ENCODE assay signal across 1 cellular context in genomic region chr22:35611200-35611890, GRCh38.
TF ChIP-seq lines count a peak whose summit lies in the region.

No MANE protein-coding gene starts in this region.

TF ChIP-seq in HEK293, 187 proteins besides CTCF, POLR2A, EP300 and RAD21 (continued from another document):
- no peak for TF ChIP-seq KLF17 (tag by site-specific recombination; IDR thresholded peaks at IDR 0.05)
- TF ChIP-seq ZNF561 (tag by site-specific recombination; IDR thresholded peaks at IDR 0.05; ENCODE audit: borderline replicate concordance) = no peak
- TF ChIP-seq ZBTB17 (tag by site-specific recombination; IDR thresholded peaks at IDR 0.05) = no peak
- no peak for TF ChIP-seq ZNF214 (tag by site-specific recombination; IDR thresholded peaks at IDR 0.05; ENCODE audit: borderline replicate concordance)
- no peak for TF ChIP-seq ZNF704 (tag by site-specific recombination; IDR thresholded peaks at IDR 0.05)
- peak; percentile 78 for TF ChIP-seq ZIC2 (tag by site-specific recombination; IDR thresholded peaks at IDR 0.05)
- 0 out of 2 replicates have a peak, but pooled peaks have one; percentile 34 for TF ChIP-seq ZNF664 (tag by site-specific recombination; IDR thresholded peaks at IDR 0.05)
